In genomic region chr6:131182991-131183425, GRCh38 we compare ENCODE assay signal across 8 cellular contexts. TPM values are rescaled to one million over a fixed set of nuclear protein-coding genes. Genes with fewer than 3 reads are reported as not detected.
DNase-seq lines count a peak whose midpoint lies in the region; ATAC-seq, FAIRE-seq and TF ChIP-seq lines count a peak whose summit lies in the region.

No MANE protein-coding gene starts in this region.

- intact Hi-C loops in pancreas (cut with DNase I), result no loop called here

- H3K36me3 Mint-ChIP-seq in T-helper 1 cell treated with Interleukin-12 subunit alpha and Interleukin-12 subunit beta and Interleukin-4 antibody, amounts not matched to agents 30 μg/mL and 1 μg/mL, for 36 hours (ENCODE audit: low read depth), result peaks cover 14% of the 10 kb centered on the region
- peaks cover 10% of the 10 kb centered on the region for H3K36me3 Mint-ChIP-seq in endothelial cell (ENCODE audit: low read depth, unreplicated experiment)

- no peaks in the 10 kb centered on the region for H3K36me3 ChIP-seq in pancreas

- TF ChIP-seq CTCF in endothelial cell (IDR thresholded peaks at IDR 0.05; ENCODE audit: unreplicated experiment), result peak; percentile 42
- TF ChIP-seq CTCF in pancreas (IDR thresholded peaks at IDR 0.05), result peak in 2 of 4 donors; percentile 13 to 23

- H3K27me3 ChIP-seq in pancreas, result no peaks in the 10 kb centered on the region

- H3K9me3 Mint-ChIP-seq in T-helper 1 cell treated with Interleukin-12 subunit alpha and Interleukin-12 subunit beta and Interleukin-4 antibody, amounts not matched to agents 30 μg/mL and 1 μg/mL, for 36 hours, result no peaks in the 10 kb centered on the region
- no peaks in the 10 kb centered on the region for H3K9me3 Mint-ChIP-seq in endothelial cell (ENCODE audit: unreplicated experiment)

- H3K27ac ChIP-seq in pancreas, result no peak overlapping the region

- ATAC-seq in activated CD4-positive, CD25-positive, alpha-beta regulatory T cell treated with anti-CD3 and anti-CD28 coated beads, Interleukin-2, amount 50 U/mL, for 24 hours, result peak; percentile 48 to 51
- peak; percentile 60 for ATAC-seq in HG03159 (IDR thresholded peaks at IDR 0.05; ENCODE audit: unreplicated experiment)
- ATAC-seq in pancreas, result peak in 3 of 4 donors; percentile 56 to 65 (median 62)

- H3K4me1 ChIP-seq in pancreas, result no peaks in the 10 kb centered on the region

- H3K4me3 Mint-ChIP-seq in T-helper 1 cell treated with Interleukin-12 subunit alpha and Interleukin-12 subunit beta and Interleukin-4 antibody, amounts not matched to agents 30 μg/mL and 1 μg/mL, for 36 hours, result peak overlapping the region; percentile 53
- no peak overlapping the region for H3K4me3 Mint-ChIP-seq in endothelial cell (ENCODE audit: unreplicated experiment)

- H3K9me3 ChIP-seq in pancreas, result no peaks in the 10 kb centered on the region

- H3K27ac Mint-ChIP-seq in T-helper 1 cell treated with Interleukin-12 subunit alpha and Interleukin-12 subunit beta and Interleukin-4 antibody, amounts not matched to agents 30 μg/mL and 1 μg/mL, for 36 hours, result peak overlapping the region; percentile 86
- H3K27ac Mint-ChIP-seq in endothelial cell (ENCODE audit: unreplicated experiment), result no peak overlapping the region

- WGBS in pancreas, 2 donors, result 44% methylated on average over 5 of the region's 5 CpGs

- H3K4me1 Mint-ChIP-seq in T-helper 1 cell treated with Interleukin-12 subunit alpha and Interleukin-12 subunit beta and Interleukin-4 antibody, amounts not matched to agents 30 μg/mL and 1 μg/mL, for 36 hours (ENCODE audit: low read depth), result peaks cover 5% of the 10 kb centered on the region
- peaks cover 5% of the 10 kb centered on the region for H3K4me1 Mint-ChIP-seq in endothelial cell (ENCODE audit: unreplicated experiment)

- H3K4me3 ChIP-seq in pancreas, result no peak overlapping the region

- DNase-seq in activated CD4-positive, CD25-positive, alpha-beta regulatory T cell (lab: John Stamatoyannopoulos, UW), result no peak
- DNase-seq in endothelial cell (ENCODE audit: low spot score) (peak; percentile 15), pancreas (no peak), UCSD-AML1 (lab: John Stamatoyannopoulos, UW; ENCODE audit: unreplicated experiment) (no peak), NCI-H226 (no peak)

- no peak for FAIRE-seq in pancreas (lab: Jason Lieb, UNC)

- H3K27me3 Mint-ChIP-seq in T-helper 1 cell treated with Interleukin-12 subunit alpha and Interleukin-12 subunit beta and Interleukin-4 antibody, amounts not matched to agents 30 μg/mL and 1 μg/mL, for 36 hours (ENCODE audit: low read depth), result no peaks in the 10 kb centered on the region
- H3K27me3 Mint-ChIP-seq in endothelial cell (ENCODE audit: unreplicated experiment), result peaks cover 4% of the 10 kb centered on the region

RNA-seq across cellular contexts. Expression of gene AKAP7, which starts 47.7 kb away (rescaled TPM):
- total RNA-seq in endothelial cell (ENCODE audit: unreplicated experiment) (5.2 TPM), pancreas (10 to 100 TPM; 20.5 to 57.7 (median 24.1) TPM)
- polyA plus RNA-seq in pancreas, result 10 to 100 TPM; 69.6 to 82.0 TPM
